ENCODE assay signal across 20 cellular contexts in the genomic region with DNA sequence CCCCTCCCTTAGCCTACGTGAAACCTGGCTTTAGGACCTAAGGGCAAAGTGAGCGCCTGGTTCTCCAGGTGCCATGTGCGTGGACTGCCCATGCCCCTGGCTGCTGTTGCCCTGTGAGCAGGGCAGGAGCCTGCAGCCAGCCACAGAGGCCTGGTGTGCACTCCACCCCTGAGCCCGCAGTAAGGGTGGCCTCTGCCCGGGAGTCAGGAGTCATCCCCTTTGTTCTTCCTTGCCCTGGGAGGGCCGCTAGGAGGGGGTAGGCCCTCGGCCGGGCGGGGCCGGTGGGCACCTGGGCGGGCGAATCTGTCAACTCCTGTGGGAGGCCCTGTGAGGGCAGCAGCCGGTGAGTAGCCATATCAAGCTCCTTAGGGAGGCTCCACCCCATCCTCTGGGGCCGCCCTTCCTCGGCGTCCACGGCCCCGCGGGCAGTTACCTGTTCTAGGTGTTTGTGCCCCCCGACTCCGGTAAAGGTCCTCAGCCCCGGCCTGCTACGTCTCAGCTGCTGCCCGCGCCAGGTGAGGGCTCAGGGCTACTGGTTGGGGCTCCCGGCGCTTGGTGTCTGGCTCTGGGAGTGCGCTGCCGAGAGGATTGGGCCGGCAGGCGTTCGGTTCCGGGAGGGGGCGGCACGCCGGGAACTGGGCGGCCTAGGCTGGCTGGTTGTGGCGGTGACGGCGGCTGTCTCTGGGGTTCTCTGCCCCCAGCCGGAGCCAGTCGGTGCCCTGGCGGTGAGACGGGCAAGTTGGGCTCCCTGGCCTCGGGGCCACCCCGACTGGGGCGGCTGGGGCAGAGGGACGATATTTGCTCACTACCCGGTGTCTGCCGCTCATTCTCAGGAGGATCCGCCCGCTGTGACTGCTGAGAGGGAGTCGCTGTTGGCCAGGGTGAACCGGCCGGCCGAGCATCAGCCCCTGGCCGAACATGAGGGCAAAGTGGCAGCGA.
A peak's percentile ranks its signal among the peaks of the same experiment; 100 is the strongest.
DNase-seq lines count a peak whose midpoint lies in the region; ATAC-seq and TF ChIP-seq lines count a peak whose summit lies in the region.
"Had no signal": no experiment of that assay in that cellular context is flagged by ENCODE, and none has a peak within 500 bp of the region (broad histone marks: within the 10 kb centered on the region; RNA-seq: fewer than 3 reads in every experiment).

No MANE protein-coding gene starts in this region.

- no peak for TF ChIP-seq CTCF in GM10248 (IDR thresholded peaks at IDR 0.05; ENCODE audit: control extremely low read depth, extremely low read depth, low read depth, missing control alignments)
- TF ChIP-seq CTCF in spleen (IDR thresholded peaks at IDR 0.05 in 8 of 11, conservative IDR thresholded peaks at IDR 0.05 in 3 of 11) = no peak

- peaks cover 0 to 77% (median 54%) of the 10 kb centered on the region in 8 donors for H3K9me3 ChIP-seq in spleen
- H3K9me3 ChIP-seq: gastrocnemius medialis had no signal

- intact Hi-C loops in spleen (cut with DNase I; ENCODE audit: low total_unique reads) = no loop called here

- no peak for TF ChIP-seq POLR2A in spleen (IDR thresholded peaks at IDR 0.05)

- CTCF ChIA-PET in GM10248 (lab: Yijun Ruan, JAX) = no interaction called here

- H3K4me1 ChIP-seq in spleen = no peaks in the 10 kb centered on the region
- H3K4me1 ChIP-seq: gastrocnemius medialis had no signal

- DNase-seq in activated effector memory CD4-positive, alpha-beta T cell treated with anti-CD3 and anti-CD28 coated beads, Interleukin-2, amount 50 U/mL, for 16 hours = peak; percentile 58
- no peak for DNase-seq in activated effector memory CD4-positive, alpha-beta T cell treated with Interleukin-2 at 50 U/mL for 16 hours
- DNase-seq in GM10248 (ENCODE audit: extremely low spot score) (peak; percentile 10), spleen (peak; percentile 65), NCI-H2107 (lab: John Stamatoyannopoulos, UW) (no peak), NCI-H446 (lab: John Stamatoyannopoulos, UW) (no peak)
- no peak for DNase-seq in activated naive CD4-positive, alpha-beta T cell treated with anti-CD3 and anti-CD28 coated beads, Interleukin-2, amount 50 U/mL, for 16 hours
- DNase-seq: activated CD4-positive, alpha-beta T cell treated with anti-CD3 and anti-CD28 coated beads, Interleukin-2, amount 50 U/mL, for 4 hours; activated CD8-positive, alpha-beta memory T cell treated with anti-CD3 and anti-CD28 coated beads, Interleukin-2, amount 50 U/mL, for 4 hours; amniotic stem cell; CD4-positive, alpha-beta T cell; gastrocnemius medialis; GOT3; NCI-H1694; NCI-H510A; stimulated activated CD4-positive, alpha-beta T cell treated with anti-CD3 and anti-CD28 coated beads, Interleukin-4, amount 100 ng/mL, for 24 hours; trophoblast cell had no signal

- H3K36me3 ChIP-seq in spleen = no peaks in the 10 kb centered on the region
- H3K36me3 ChIP-seq: gastrocnemius medialis had no signal

- H3K4me3 ChIP-seq in spleen = no peak overlapping the region
- H3K4me3 ChIP-seq: gastrocnemius medialis, hepatocyte had no signal

- POLR2A ChIA-PET in GM10248 (lab: Yijun Ruan, JAX) = no interaction called here

- 84 to 94% (median 89%) methylated on average over 36 to 58 of the region's 58 CpGs for WGBS in spleen, 5 donors

- no peak overlapping the region for H3K27ac ChIP-seq in spleen
- H3K27ac ChIP-seq: gastrocnemius medialis, hepatocyte had no signal

- no peaks in the 10 kb centered on the region for H3K27me3 ChIP-seq in spleen (replicated peaks in 1 of 7)
- H3K27me3 ChIP-seq: gastrocnemius medialis, hepatocyte had no signal

- ATAC-seq in esophagus mucosa = peak; percentile 10
- ATAC-seq: activated CD4-positive, CD25-positive, alpha-beta regulatory T cell treated with anti-CD3 and anti-CD28 coated beads, Interleukin-2, amount 50 U/mL, for 24 hours; gastrocnemius medialis had no signal

Comparison
In these comparisons a context has a peak if more than half of its experiments do, and no peak if none do; other contexts are left out.
1. DNase-seq: peak in activated effector memory CD4-positive, alpha-beta T cell treated with anti-CD3 and anti-CD28 coated beads, Interleukin-2, amount 50 U/mL, for 16 hours (single experiment), GM10248 (single experiment) and spleen (single experiment); none in activated effector memory CD4-positive, alpha-beta T cell treated with Interleukin-2 at 50 U/mL for 16 hours (single experiment), NCI-H2107 (single experiment), activated naive CD4-positive, alpha-beta T cell treated with anti-CD3 and anti-CD28 coated beads, Interleukin-2, amount 50 U/mL, for 16 hours (single experiment) and NCI-H446 (0 of 2).